In genomic region chr9:114196117-114196516, GRCh38 we compare ENCODE assay signal across 29 cellular contexts.
"Had no signal": no experiment of that assay in that cellular context is flagged by ENCODE, and none has a peak within 500 bp of the region (broad histone marks: within the 10 kb centered on the region; RNA-seq: fewer than 3 reads in every experiment).

No MANE protein-coding gene starts in this region.

- FAIRE-seq: frontal cortex had no signal

- H3K4me3 ChIP-seq: ascending aorta, breast epithelium, cardiac muscle cell, colonic mucosa had no signal

- DNase-seq: activated CD4-positive, alpha-beta memory T cell treated with anti-CD3 and anti-CD28 coated beads, Interleukin-2, amount 10 ng/mL, durations not matched to agents 7 days and 5 days; activated CD4-positive, alpha-beta T cell treated with anti-CD3 and anti-CD28 coated beads for 1 hour; activated CD4-positive, alpha-beta T cell treated with anti-CD3 and anti-CD28 coated beads for 4 hours; activated CD4-positive, alpha-beta T cell treated with anti-CD3 and anti-CD28 coated beads, Interleukin-2, amount 10 ng/mL, durations not matched to agents 7 days and 5 days; activated CD4-positive, alpha-beta T cell treated with anti-CD3 and anti-CD28 coated beads, Interleukin-2, amount 50 U/mL, for 4 hours; activated CD8-positive, alpha-beta memory T cell treated with anti-CD3 and anti-CD28 coated beads, Interleukin-2, amount 50 U/mL, for 48 hours; activated gamma-delta T cell; activated naive CD4-positive, alpha-beta T cell; activated naive CD4-positive, alpha-beta T cell treated with anti-CD3 and anti-CD28 coated beads, Interleukin-2, amount 10 ng/mL, durations not matched to agents 7 days and 5 days; activated naive CD8-positive, alpha-beta T cell treated with anti-CD3 and anti-CD28 coated beads, Interleukin-2, amount 10 ng/mL, durations not matched to agents 7 days and 5 days; activated T-cell treated with anti-CD3 and anti-CD28 coated beads for 4 hours; activated T-cell treated with anti-CD3 and anti-CD28 coated beads, Interleukin-2, amount 50 U/mL, for 24 hours; activated T-cell treated with anti-CD3 and anti-CD28 coated beads, Interleukin-2, amount 50 U/mL, for 72 hours; central memory CD4-positive, alpha-beta T cell; cerebellar nuclear complex; colonic mucosa; effector memory CD4-positive, alpha-beta T cell; endodermal cell; foreskin fibroblast; head of caudate nucleus; T-helper 2 cell had no signal

- H3K4me1 ChIP-seq: breast epithelium, colonic mucosa had no signal

- H3K9me3 ChIP-seq: ascending aorta, breast epithelium, colonic mucosa had no signal

- H3K36me3 Mint-ChIP-seq: activated naive CD4-positive, alpha-beta T cell treated with anti-CD3 and anti-CD28 coated beads, Interleukin-2, amount 10 ng/mL, durations not matched to agents 7 days and 5 days; activated naive CD4-positive, alpha-beta T cell treated with anti-CD3 and anti-CD28 coated beads, Interleukin-2, amount 50 U/mL, for 72 hours; activated naive CD8-positive, alpha-beta T cell treated with anti-CD3 and anti-CD28 coated beads, Interleukin-2, amount 10 ng/mL, durations not matched to agents 7 days and 5 days had no signal

- H3K27me3 ChIP-seq: ascending aorta, breast epithelium, cardiac muscle cell, colonic mucosa had no signal

- ATAC-seq: activated naive CD4-positive, alpha-beta T cell treated with anti-CD3 and anti-CD28 coated beads, Interleukin-2, amount 50 U/mL, for 72 hours; activated T-cell treated with anti-CD3 and anti-CD28 coated beads, Interleukin-2, amount 50 U/mL, for 72 hours; esophagus mucosa; WTC11 had no signal

- H3K27ac Mint-ChIP-seq: activated CD4-positive, alpha-beta memory T cell treated with anti-CD3 and anti-CD28 coated beads, Interleukin-2, amount 10 ng/mL, durations not matched to agents 7 days and 5 days; activated CD4-positive, alpha-beta T cell treated with anti-CD3 and anti-CD28 coated beads, Interleukin-2, amount 10 ng/mL, durations not matched to agents 7 days and 5 days; activated naive CD4-positive, alpha-beta T cell treated with anti-CD3 and anti-CD28 coated beads, Interleukin-2, amount 10 ng/mL, durations not matched to agents 7 days and 5 days; activated naive CD8-positive, alpha-beta T cell treated with anti-CD3 and anti-CD28 coated beads, Interleukin-2, amount 10 ng/mL, durations not matched to agents 7 days and 5 days; activated T-cell treated with anti-CD3 and anti-CD28 coated beads, Interleukin-2, amount 50 U/mL, for 24 hours; activated T-cell treated with anti-CD3 and anti-CD28 coated beads, Interleukin-2, amount 50 U/mL, for 72 hours; brain; endodermal cell; WTC11 had no signal

- H3K36me3 ChIP-seq: ascending aorta, breast epithelium, cardiac muscle cell, colonic mucosa had no signal

- H3K9me3 Mint-ChIP-seq: activated CD4-positive, alpha-beta memory T cell treated with anti-CD3 and anti-CD28 coated beads, Interleukin-2, amount 10 ng/mL, durations not matched to agents 7 days and 5 days; activated CD4-positive, alpha-beta T cell treated with anti-CD3 and anti-CD28 coated beads, Interleukin-2, amount 10 ng/mL, durations not matched to agents 7 days and 5 days; activated naive CD4-positive, alpha-beta T cell treated with anti-CD3 and anti-CD28 coated beads, Interleukin-2, amount 10 ng/mL, durations not matched to agents 7 days and 5 days; activated naive CD4-positive, alpha-beta T cell treated with anti-CD3 and anti-CD28 coated beads, Interleukin-2, amount 50 U/mL, for 72 hours; activated naive CD8-positive, alpha-beta T cell treated with anti-CD3 and anti-CD28 coated beads, Interleukin-2, amount 10 ng/mL, durations not matched to agents 7 days and 5 days had no signal

- H3K4me3 Mint-ChIP-seq: activated CD4-positive, alpha-beta memory T cell treated with anti-CD3 and anti-CD28 coated beads, Interleukin-2, amount 10 ng/mL, durations not matched to agents 7 days and 5 days; activated CD4-positive, alpha-beta T cell treated with anti-CD3 and anti-CD28 coated beads, Interleukin-2, amount 10 ng/mL, durations not matched to agents 7 days and 5 days; activated naive CD4-positive, alpha-beta T cell treated with anti-CD3 and anti-CD28 coated beads, Interleukin-2, amount 10 ng/mL, durations not matched to agents 7 days and 5 days; activated naive CD8-positive, alpha-beta T cell treated with anti-CD3 and anti-CD28 coated beads, Interleukin-2, amount 10 ng/mL, durations not matched to agents 7 days and 5 days; activated T-cell treated with anti-CD3 and anti-CD28 coated beads, Interleukin-2, amount 50 U/mL, for 24 hours; activated T-cell treated with anti-CD3 and anti-CD28 coated beads, Interleukin-2, amount 50 U/mL, for 72 hours; brain; endodermal cell; WTC11 had no signal

- H3K27me3 Mint-ChIP-seq: activated CD4-positive, alpha-beta memory T cell treated with anti-CD3 and anti-CD28 coated beads, Interleukin-2, amount 10 ng/mL, durations not matched to agents 7 days and 5 days; activated CD4-positive, alpha-beta T cell treated with anti-CD3 and anti-CD28 coated beads, Interleukin-2, amount 10 ng/mL, durations not matched to agents 7 days and 5 days; activated T-cell treated with anti-CD3 and anti-CD28 coated beads, Interleukin-2, amount 50 U/mL, for 24 hours had no signal

- H3K27ac ChIP-seq: ascending aorta, breast epithelium, cardiac muscle cell, colonic mucosa had no signal

- H3K4me1 Mint-ChIP-seq: activated CD4-positive, alpha-beta memory T cell treated with anti-CD3 and anti-CD28 coated beads, Interleukin-2, amount 10 ng/mL, durations not matched to agents 7 days and 5 days; activated CD4-positive, alpha-beta T cell treated with anti-CD3 and anti-CD28 coated beads, Interleukin-2, amount 10 ng/mL, durations not matched to agents 7 days and 5 days; activated naive CD4-positive, alpha-beta T cell treated with anti-CD3 and anti-CD28 coated beads, Interleukin-2, amount 10 ng/mL, durations not matched to agents 7 days and 5 days; brain; endodermal cell had no signal
